Comparison of ENCODE assay signal across 1 cellular context in genomic region chr6:13249817-13250216, GRCh38.
TF ChIP-seq lines count a peak whose summit lies in the region.

No MANE protein-coding gene starts in this region.

TF ChIP-seq in GM12878, 131 proteins besides CTCF, POLR2A, EP300 and RAD21:
- TF ChIP-seq RUNX3 (IDR thresholded peaks at IDR 0.05; ENCODE audit: low read length) (peak; percentile 38), HCFC1 (IDR thresholded peaks at IDR 0.05; ENCODE audit: low read length) (no peak), ZBTB40 (IDR thresholded peaks at IDR 0.05; ENCODE audit: borderline replicate concordance) (peak; percentile 91)
